ENCODE assay signal across 17 cellular contexts in the genomic region with DNA sequence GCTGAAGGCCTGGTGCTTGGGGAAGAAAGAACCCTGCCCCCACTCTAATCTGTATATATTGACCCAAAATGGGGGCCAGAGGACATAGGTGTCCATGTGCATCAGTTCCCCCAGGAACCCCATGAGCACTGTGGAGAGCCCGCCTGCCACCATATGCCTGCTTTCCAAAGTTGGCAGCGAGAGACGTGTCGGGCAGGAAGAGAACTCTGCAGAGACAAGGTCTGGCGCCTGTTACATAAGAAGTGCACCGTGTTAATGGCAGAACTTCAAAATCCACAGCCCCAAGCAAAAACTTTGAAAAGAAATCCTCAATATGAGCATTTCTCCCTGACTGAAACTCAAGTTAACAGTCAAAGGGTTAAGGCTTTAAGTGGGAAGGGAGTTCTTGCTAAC. TPM values are rescaled to one million over a fixed set of nuclear protein-coding genes. Genes with fewer than 3 reads are reported as not detected.
DNase-seq lines count a peak whose midpoint lies in the region; ATAC-seq, FAIRE-seq and TF ChIP-seq lines count a peak whose summit lies in the region.
"Had no signal": no experiment of that assay in that cellular context is flagged by ENCODE, and none has a peak within 500 bp of the region (broad histone marks: within the 10 kb centered on the region; RNA-seq: fewer than 3 reads in every experiment).

No MANE protein-coding gene starts in this region.

- no peak overlapping the region for H3K4me2 ChIP-seq in H1 (ENCODE audit: insufficient read depth in 1 of 2, low read depth in 2 of 2, low read length in 2 of 2)

- no peak overlapping the region for H3K4me3 ChIP-seq in H1 (ENCODE audit: extremely low read depth in 1 of 4, insufficient read depth in 2 of 4, low read depth in 3 of 4, low read length in 4 of 4)
- H3K4me3 ChIP-seq in lower lobe of right lung, result no peak overlapping the region
- H3K4me3 ChIP-seq: SJCRH30 had no signal

- H2BK15ac ChIP-seq in H1 (ENCODE audit: low read length), result no peak overlapping the region

- no peak overlapping the region for H3K56ac ChIP-seq in H1 (replicated peaks; ENCODE audit: insufficient read length, low read depth, low read length)

- H2AFZ ChIP-seq in H1 (ENCODE audit: low read length), result no peak overlapping the region

- H2BK5ac ChIP-seq in H1 (ENCODE audit: low read depth, low read length), result 0 out of 2 replicates have a peak overlapping the region, but pooled peaks have one; percentile 24

- no peak for TF ChIP-seq POLR2A in H1 (IDR thresholded peaks at IDR 0.05; ENCODE audit: control extremely low read depth in 1 of 2, low read depth in 2 of 2, low read length in 2 of 2)

- no peaks in the 10 kb centered on the region for H3K23me2 ChIP-seq in H1 (ENCODE audit: low read depth, low read length)

- no peak overlapping the region for H3K4ac ChIP-seq in H1 (replicated peaks; ENCODE audit: insufficient read length, low read depth, low read length)

- H2BK20ac ChIP-seq in H1 (ENCODE audit: low read length), result no peak overlapping the region

- H4K20me1 ChIP-seq in H1 (replicated peaks in 1 of 2; ENCODE audit: control insufficient read depth in 1 of 2, insufficient read depth in 2 of 2, low read length in 2 of 2), result peaks cover 0 to 5% of the 10 kb centered on the region in 2 experiments

- H4K8ac ChIP-seq in H1 (ENCODE audit: extremely low read depth, insufficient read depth, low read length), result no peak overlapping the region; the same call in 1 of the 2 replicates

- no peak overlapping the region for H2BK120ac ChIP-seq in H1 (replicated peaks; ENCODE audit: low read depth, low read length)

- no peak for ATAC-seq in lower lobe of right lung
- ATAC-seq in GM19035 (IDR thresholded peaks at IDR 0.05; ENCODE audit: unreplicated experiment), result no peak
- ATAC-seq: activated CD4-positive, CD25-positive, alpha-beta regulatory T cell treated with anti-CD3 and anti-CD28 coated beads, Interleukin-2, amount 50 U/mL, for 24 hours; natural killer cell had no signal

- H4K91ac ChIP-seq in H1 (replicated peaks; ENCODE audit: insufficient read length, low read length), result no peak overlapping the region

- H3K4me1 ChIP-seq in H1 (replicated peaks in 1 of 4; ENCODE audit: control insufficient read depth in 3 of 4, insufficient read depth in 4 of 4, low read length in 3 of 4) (no peaks in the 10 kb centered on the region; a peak in 1 of 7 replicates), lower lobe of right lung (peaks cover 34% of the 10 kb centered on the region)

- H3K27ac ChIP-seq in RWPE1 (peak overlapping the region; percentile 81), H1 (ENCODE audit: low read depth, low read length) (no peak overlapping the region), lower lobe of right lung (peak overlapping the region; percentile 88)
- H3K27ac ChIP-seq: SJCRH30 had no signal

- no peak overlapping the region for H3K14ac ChIP-seq in H1 (ENCODE audit: insufficient read length)

- H3K79me2 ChIP-seq in H1 (ENCODE audit: control insufficient read depth in 1 of 2, insufficient read depth in 2 of 2, low read length in 2 of 2), result peaks cover 0 to 24% of the 10 kb centered on the region in 2 experiments; a peak in 1 of 4 replicates

- no peak for TF ChIP-seq EP300 in H1 (IDR thresholded peaks at IDR 0.05; ENCODE audit: borderline replicate concordance in 1 of 2, low read depth in 2 of 2, low read length in 2 of 2)

- H3K18ac ChIP-seq in H1 (ENCODE audit: extremely low read depth, low read length), result no peak overlapping the region

- H3K9me3 ChIP-seq in H1 (ENCODE audit: insufficient read depth in 2 of 2, low read depth in 1 of 2, low read length in 1 of 2), result no peaks in the 10 kb centered on the region
- no peaks in the 10 kb centered on the region for H3K9me3 ChIP-seq in lower lobe of right lung
- H3K9me3 ChIP-seq: SJCRH30 had no signal

- no peak overlapping the region for H2AK5ac ChIP-seq in H1 (ENCODE audit: low read depth, low read length)

- H3K9ac ChIP-seq in H1 (replicated peaks in 1 of 4; ENCODE audit: extremely low read depth in 1 of 4, low read depth in 3 of 4, low read length in 3 of 4), result no peak overlapping the region

- no peak for TF ChIP-seq CTCF in RWPE1 (conservative IDR thresholded peaks at IDR 0.05; ENCODE audit: low read depth)
- no peak for TF ChIP-seq CTCF in H1 (IDR thresholded peaks at IDR 0.05; ENCODE audit: control extremely low read depth in 1 of 3, insufficient read depth in 1 of 3, low read depth in 1 of 3, low read length in 3 of 3)
- TF ChIP-seq CTCF in lower lobe of right lung (IDR thresholded peaks at IDR 0.05), result no peak

- intact Hi-C loops in lower lobe of right lung (cut with DNase I), result no loop called here

- no peak for FAIRE-seq in H1 (lab: Jason Lieb, UNC)
- FAIRE-seq: colon, frontal cortex had no signal

- H4K5ac ChIP-seq in H1 (ENCODE audit: insufficient read length, low read depth, low read length), result no peak overlapping the region

- WGBS in H1 (ENCODE audit: extremely low coverage in 1 of 2, insufficient coverage in 1 of 2, insufficient read length in 1 of 2, insufficient replicate concordance in 2 of 2, low coverage in 1 of 2, low lambda C conversion rate in 2 of 2, missing lambda C conversion rate in 1 of 2), 2 experiments, result 97% methylated on average over 6 of the region's 6 CpGs; no CpG with 5 or more reads in 1 of the 2 experiments

- POLR2A ChIA-PET in RWPE1 (lab: Yijun Ruan, JAX; ENCODE audit: low non-redundant PET) (no interaction called here), H1 (lab: Charles Lee; ENCODE audit: partially characterized antibody) (interaction anchor here (1.4 to 3.1 kb wide), 2 partner anchors 9 to 13 kb away, joined by 5 to 19 read pairs; a partner anchor contains a TSS)

- H3K27me3 ChIP-seq in H1 (replicated peaks in 1 of 4; ENCODE audit: control insufficient read depth in 3 of 4, extremely low read depth in 1 of 4, insufficient read depth in 3 of 4, low read length in 3 of 4), result no peaks in the 10 kb centered on the region
- H3K27me3 ChIP-seq in lower lobe of right lung (ENCODE audit: low read depth), result no peaks in the 10 kb centered on the region
- H3K27me3 ChIP-seq: SJCRH30 had no signal

- no peak for TF ChIP-seq RAD21 in H1 (IDR thresholded peaks at IDR 0.05 in 1 of 2, conservative IDR thresholded peaks at IDR 0.05 in 1 of 2; ENCODE audit: low read depth in 2 of 2, low read length in 2 of 2)

- H3K79me1 ChIP-seq in H1 (ENCODE audit: low read depth, low read length), result peaks cover 6% of the 10 kb centered on the region; the same call in 1 of the 2 replicates

- CTCF ChIA-PET in RWPE1 (lab: Yijun Ruan, JAX), result interaction anchor here (0.5 kb wide), 1 partner anchor 69 kb away, joined by 3 read pairs; no protein-coding TSS in a partner anchor
- CTCF ChIA-PET in H1 (lab: Charles Lee; ENCODE audit: partially characterized antibody), result interaction anchor here (0.6 to 1.9 kb wide), 6 partner anchors 8 to 116 kb away, joined by 3 to 10 read pairs (median 3); a partner anchor contains a TSS

- peak overlapping the region; percentile 60; the same call in 1 of the 2 replicates for H2BK12ac ChIP-seq in H1 (ENCODE audit: low read depth, low read length)

- no peak for DNase-seq in RWPE1 (ENCODE audit: low spot score)
- no peak for DNase-seq in H1 (ENCODE audit: low read depth in 1 of 2, low spot score in 2 of 2)
- no peak for DNase-seq in lower lobe of right lung
- DNase-seq in superior temporal gyrus (ENCODE audit: extremely low spot score), result peak; percentile 50
- no peak for DNase-seq in NCI-H2029 (lab: John Stamatoyannopoulos, UW)
- DNase-seq in stimulated activated CD4-positive, alpha-beta T cell treated with anti-CD3 and anti-CD28 coated beads, Interleukin-2, amount 100 ng/mL, for 48 hours, result no peak
- DNase-seq in amniotic stem cell (lab: John Stamatoyannopoulos, UW), result no peak
- DNase-seq: activated effector memory CD4-positive, alpha-beta T cell treated with anti-CD3 and anti-CD28 coated beads, Interleukin-2, amount 50 U/mL, for 16 hours; mammary epithelial cell; natural killer cell; NCI-H187 treated with DMSO at 0.1 percent for 48 hours; retina; SJCRH30 had no signal

- H3K23ac ChIP-seq in H1 (ENCODE audit: insufficient read length), result no peak overlapping the region

- H3K36me3 ChIP-seq in H1 (ENCODE audit: control insufficient read depth in 2 of 4, insufficient read depth in 4 of 4, low read length in 3 of 4) (no peaks in the 10 kb centered on the region), lower lobe of right lung (peaks cover 4% of the 10 kb centered on the region)
- H3K36me3 ChIP-seq: SJCRH30 had no signal

RNA-seq across cellular contexts. Expression of a gene that starts 8.0 kb away (rescaled TPM):
- total RNA-seq in H1 (2021; fragmentation: NEBNext Ultra II Directional; extraction: Animal tissue kit (Norgen Biotek cat#: 25700)), result 46.6 and 49.5 TPM in 2 replicates
- polyA plus RNA-seq in H1 (2011; rRNA removed), result 40.9 and 48.8 TPM in 2 replicates
- polyA plus RNA-seq in H1 (2011; cell fraction: cytosol; rRNA removed), result 50.8 TPM
- 37.8 TPM for polyA plus RNA-seq in H1 (2011; cell fraction: nucleus; rRNA removed)
- polyA plus RNA-seq in H1 (2012, experiment 1 of 2), result 29.8 to 63.7 TPM (median 56.8 TPM) in 4 replicates
- polyA plus RNA-seq in H1 (2012, experiment 2 of 2), result 31.9 TPM
- polyA plus RNA-seq in H1 (2013, experiment 1 of 2), result 27.0 TPM
- 29.6 TPM for polyA plus RNA-seq in H1 (2013, experiment 2 of 2)
- polyA minus RNA-seq in H1 (2011; rRNA and poly(A)+ RNA removed), result 21.0 and 32.7 TPM in 2 replicates
- 36.7 TPM for polyA minus RNA-seq in H1 (2011; cell fraction: cytosol; rRNA and poly(A)+ RNA removed)
- 18.3 TPM for polyA minus RNA-seq in H1 (2011; cell fraction: nucleus; rRNA and poly(A)+ RNA removed)
- total RNA-seq in lower lobe of right lung, result 35.0 TPM

RNA-seq across cellular contexts. Expression of a gene that starts 41.1 kb away (rescaled TPM):
- total RNA-seq in H1 (2021; fragmentation: NEBNext Ultra II Directional; extraction: Animal tissue kit (Norgen Biotek cat#: 25700)), result 20.0 and 20.3 TPM in 2 replicates
- polyA plus RNA-seq in H1 (2011; rRNA removed), result 2.2 and 4.8 TPM in 2 replicates
- polyA plus RNA-seq in H1 (2011; cell fraction: cytosol; rRNA removed), result 6.7 TPM
- polyA plus RNA-seq in H1 (2011; cell fraction: nucleus; rRNA removed), result 2.9 TPM
- polyA plus RNA-seq in H1 (2012, experiment 1 of 2), result 9.4 to 26.2 TPM (median 12.9 TPM) in 4 replicates
- polyA plus RNA-seq in H1 (2012, experiment 2 of 2), result 4.1 TPM
- 13.9 TPM for polyA plus RNA-seq in H1 (2013, experiment 1 of 2)
- polyA plus RNA-seq in H1 (2013, experiment 2 of 2), result 15.8 TPM
- polyA minus RNA-seq in H1 (2011; rRNA and poly(A)+ RNA removed), result 6.9 and 7.8 TPM in 2 replicates
- polyA minus RNA-seq in H1 (2011; cell fraction: cytosol; rRNA and poly(A)+ RNA removed), result 3.5 TPM
- polyA minus RNA-seq in H1 (2011; cell fraction: nucleus; rRNA and poly(A)+ RNA removed), result 8.0 TPM
- 23.3 TPM for total RNA-seq in lower lobe of right lung

RNA-seq across cellular contexts. Expression of a gene that starts 41.2 kb away (rescaled TPM):
- total RNA-seq in H1 (2021; fragmentation: NEBNext Ultra II Directional; extraction: Animal tissue kit (Norgen Biotek cat#: 25700)), result 2.0 and 2.5 TPM in 2 replicates
- 1.8 and 2.0 TPM in 2 replicates for polyA plus RNA-seq in H1 (2011; rRNA removed)
- polyA plus RNA-seq in H1 (2011; cell fraction: cytosol; rRNA removed), result 2.9 TPM
- 1.3 TPM for polyA plus RNA-seq in H1 (2011; cell fraction: nucleus; rRNA removed)
- polyA plus RNA-seq in H1 (2012, experiment 1 of 2), result 2.7 to 4.7 TPM (median 3.3 TPM) in 4 replicates
- polyA plus RNA-seq in H1 (2012, experiment 2 of 2), result 0.47 TPM
- 2.5 TPM for polyA plus RNA-seq in H1 (2013, experiment 1 of 2)
- polyA plus RNA-seq in H1 (2013, experiment 2 of 2), result 2.0 TPM
- polyA minus RNA-seq in H1 (2011; rRNA and poly(A)+ RNA removed), result 3.0 and 4.8 TPM in 2 replicates
- polyA minus RNA-seq in H1 (2011; cell fraction: cytosol; rRNA and poly(A)+ RNA removed), result 1.3 TPM
- 1.2 TPM for polyA minus RNA-seq in H1 (2011; cell fraction: nucleus; rRNA and poly(A)+ RNA removed)
- total RNA-seq in lower lobe of right lung, result 9.2 TPM
